1 cellular context compared by ENCODE assay signal in the genomic region with DNA sequence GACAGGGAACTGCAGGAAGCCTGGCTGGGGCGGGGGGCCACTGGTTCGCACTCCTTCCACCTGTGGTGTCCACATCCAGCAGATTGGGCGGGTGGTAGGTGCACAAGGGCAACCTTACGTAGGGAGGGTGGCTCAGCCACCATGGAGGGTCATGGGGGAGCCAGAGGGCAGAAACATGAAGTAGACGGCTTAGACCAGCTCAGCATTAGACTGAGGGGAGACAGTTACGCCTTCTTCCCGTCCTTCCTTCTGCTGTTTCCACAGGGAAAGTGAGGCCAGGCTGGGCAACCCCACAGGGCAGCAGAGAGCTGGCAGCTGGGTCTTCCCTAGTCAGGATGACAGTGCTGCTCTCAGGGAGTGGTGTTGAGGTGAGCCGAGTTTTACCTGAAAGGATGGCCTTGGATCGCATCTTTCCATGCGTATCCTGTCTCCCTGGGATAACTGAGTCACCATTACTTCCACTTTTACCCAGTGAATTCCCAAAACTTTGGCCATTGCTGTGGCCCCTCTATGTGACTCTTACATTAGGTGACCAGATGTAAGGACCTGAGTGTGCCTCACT.
TF ChIP-seq lines count a peak whose summit lies in the region.

No MANE protein-coding gene starts in this region.

TF ChIP-seq in H1, 55 proteins besides CTCF, POLR2A, EP300 and RAD21:
- no peak for TF ChIP-seq CBX5 (IDR thresholded peaks at IDR 0.05; ENCODE audit: low read depth, low read length)
- no peak for TF ChIP-seq SIN3A (conservative IDR thresholded peaks at IDR 0.05 in 1 of 2, IDR thresholded peaks at IDR 0.05 in 1 of 2; ENCODE audit: low read depth in 1 of 2, low read length in 2 of 2)
- no peak for TF ChIP-seq RXRA (IDR thresholded peaks at IDR 0.05; ENCODE audit: insufficient read depth, low read depth, low read length)
- TF ChIP-seq, protein P1, sequence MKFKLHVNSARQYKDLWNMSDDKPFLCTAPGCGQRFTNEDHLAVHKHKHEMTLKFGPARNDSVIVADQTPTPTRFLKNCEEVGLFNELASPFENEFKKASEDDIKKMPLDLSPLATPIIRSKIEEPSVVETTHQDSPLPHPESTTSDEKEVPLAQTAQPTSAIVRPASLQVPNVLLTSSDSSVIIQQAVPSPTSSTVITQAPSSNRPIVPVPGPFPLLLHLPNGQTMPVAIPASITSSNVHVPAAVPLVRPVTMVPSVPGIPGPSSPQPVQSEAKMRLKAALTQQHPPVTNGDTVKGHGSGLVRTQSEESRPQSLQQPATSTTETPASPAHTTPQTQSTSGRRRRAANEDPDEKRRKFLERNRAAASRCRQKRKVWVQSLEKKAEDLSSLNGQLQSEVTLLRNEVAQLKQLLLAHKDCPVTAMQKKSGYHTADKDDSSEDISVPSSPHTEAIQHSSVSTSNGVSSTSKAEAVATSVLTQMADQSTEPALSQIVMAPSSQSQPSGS (IDR thresholded peaks at IDR 0.05; ENCODE audit: low read length), result no peak
- TF ChIP-seq SP4 (IDR thresholded peaks at IDR 0.05; ENCODE audit: low read length), result no peak
- TF ChIP-seq SUZ12 (IDR thresholded peaks at IDR 0.05; ENCODE audit: low read length), result no peak
- TF ChIP-seq TAF7 (optimal IDR thresholded peaks at IDR 0.05; ENCODE audit: borderline replicate concordance, low read depth, low read length), result no peak
- no peak for TF ChIP-seq SAP30 (IDR thresholded peaks at IDR 0.05; ENCODE audit: insufficient read depth, insufficient replicate concordance, low read length)
- TF ChIP-seq BACH1 (IDR thresholded peaks at IDR 0.05; ENCODE audit: low read length), result no peak
- TF ChIP-seq ASH2L (IDR thresholded peaks at IDR 0.05; ENCODE audit: low read length), result no peak
- no peak for TF ChIP-seq POLR2AphosphoS5 (IDR thresholded peaks at IDR 0.05; ENCODE audit: low read depth, low read length)
- no peak for TF ChIP-seq CTBP2 (IDR thresholded peaks at IDR 0.05; ENCODE audit: borderline replicate concordance, insufficient read depth, insufficient read length, low read length)
- no peak for TF ChIP-seq BRCA1 (IDR thresholded peaks at IDR 0.05; ENCODE audit: low read depth, low read length)
- TF ChIP-seq POU5F1 (IDR thresholded peaks at IDR 0.05; ENCODE audit: low read depth, low read length), result no peak
- TF ChIP-seq PHF8 (conservative IDR thresholded peaks at IDR 0.05; ENCODE audit: low read depth, low read length), result no peak
- TF ChIP-seq MAX (IDR thresholded peaks at IDR 0.05), result no peak
